Comparison of ENCODE assay signal across 8 cellular contexts in genomic region chr20:5448449-5449118, GRCh38.
DNase-seq lines count a peak whose midpoint lies in the region; ATAC-seq lines count a peak whose summit lies in the region.

No MANE protein-coding gene starts in this region.

- H3K36me3 Mint-ChIP-seq in activated naive CD4-positive, alpha-beta T cell treated with anti-CD3 and anti-CD28 coated beads, Interleukin-2, amount 50 U/mL, for 72 hours, result no peaks in the 10 kb centered on the region

- H3K27ac Mint-ChIP-seq in activated naive CD4-positive, alpha-beta T cell treated with anti-CD3 and anti-CD28 coated beads, Interleukin-2, amount 50 U/mL, for 72 hours, result no peak overlapping the region

- H3K4me3 ChIP-seq in skeletal muscle cell (ENCODE audit: low read depth, low read length), result no peak overlapping the region

- intact Hi-C loops in left ventricle myocardium superior (cut with micrococcal nuclease), result loop anchor here (10.0 kb wide), 1 partner anchor 244 kb away; no protein-coding TSS in a partner anchor

- DNase-seq in DMS53 (lab: John Stamatoyannopoulos, UW), result peak; percentile 66
- DNase-seq in HPDE6-E6E7 (ENCODE audit: extremely low spot score), result peak; percentile 55
- peak; percentile 52 for DNase-seq in RPMI8226
- DNase-seq in activated naive CD4-positive, alpha-beta T cell treated with anti-CD3 and anti-CD28 coated beads, Interleukin-2, amount 50 U/mL, for 72 hours (ENCODE audit: low spot score in 2 of 2), result peak in 1 of 2 donors; percentile 66
- no peak for DNase-seq in left ventricle myocardium superior
- DNase-seq in skeletal muscle cell (ENCODE audit: low read depth), result peak; percentile 0
- no peak for DNase-seq in SKM-1 (lab: John Stamatoyannopoulos, UW; ENCODE audit: unreplicated experiment)

- peak; percentile 34 for ATAC-seq in activated naive CD4-positive, alpha-beta T cell treated with anti-CD3 and anti-CD28 coated beads, Interleukin-2, amount 50 U/mL, for 72 hours
- ATAC-seq in left ventricle myocardium superior, result peak; percentile 31
- ATAC-seq in GM21447 (IDR thresholded peaks at IDR 0.05; ENCODE audit: unreplicated experiment), result no peak

- H3K9me3 Mint-ChIP-seq in activated naive CD4-positive, alpha-beta T cell treated with anti-CD3 and anti-CD28 coated beads, Interleukin-2, amount 50 U/mL, for 72 hours, result no peaks in the 10 kb centered on the region

Comparison
In these comparisons a context has a peak if more than half of its experiments do, and no peak if none do; other contexts are left out.
1. DNase-seq: peak in DMS53 (single experiment), HPDE6-E6E7 (single experiment), RPMI8226 (single experiment) and skeletal muscle cell (single experiment); none in left ventricle myocardium superior (single experiment) and SKM-1 (single experiment).